ENCODE assay signal across 4 cellular contexts in genomic region chr2:231587744-231588143, GRCh38.
TF ChIP-seq lines count a peak whose summit lies in the region.

No MANE protein-coding gene starts in this region.

TF ChIP-seq in HEK293, 187 proteins besides CTCF, POLR2A, EP300 and RAD21:
- TF ChIP-seq ZNF121 (tag by site-specific recombination; IDR thresholded peaks at IDR 0.05) (peak; percentile 72), PRDM1 (tag by site-specific recombination; IDR thresholded peaks at IDR 0.05) (0 out of 2 replicates have a peak, but pooled peaks have one; percentile 12)
TF ChIP-seq in HEK293: peak in this region for 2; not testable (repeated sequence) for 185.

TF ChIP-seq in WTC11, 78 proteins besides CTCF, POLR2A, EP300 and RAD21:
- peak; percentile 65 for TF ChIP-seq ZNF121 (CRISPR knock-in tag; IDR thresholded peaks at IDR 0.05)

TF ChIP-seq in K562, 482 proteins besides CTCF, POLR2A, EP300 and RAD21:
- peak; percentile 41; the same call in 1 of the 2 replicates for TF ChIP-seq ZNF121 (CRISPR knock-in tag; conservative IDR thresholded peaks at IDR 0.05)

TF ChIP-seq in HepG2, 621 proteins besides CTCF, POLR2A, EP300 and RAD21:
- 0 out of 2 replicates have a peak, but pooled peaks have one; percentile 37 for TF ChIP-seq ZNF121 (CRISPR knock-in tag; IDR thresholded peaks at IDR 0.05)
